In genomic region chr5:176481659-176482213, GRCh38 we compare ENCODE assay signal across 1 cellular context.
TF ChIP-seq lines count a peak whose summit lies in the region.

No MANE protein-coding gene starts in this region.

TF ChIP-seq in K562, 482 proteins besides CTCF, POLR2A, EP300 and RAD21 (continued from another document):
- TF ChIP-seq CHD7 (IDR thresholded peaks at IDR 0.05; ENCODE audit: low read depth, low read length) (no peak), MAFG (tag; conservative IDR thresholded peaks at IDR 0.05) (peak; percentile 86), ZNF592 (IDR thresholded peaks at IDR 0.05) (0 out of 2 replicates have a peak, but pooled peaks have one; percentile 49), ZNF3 (CRISPR knock-in tag; IDR thresholded peaks at IDR 0.05) (no peak), PKNOX1 (IDR thresholded peaks at IDR 0.05) (no peak), DPF2 (IDR thresholded peaks at IDR 0.05) (peak; percentile 75), ZBTB7A (IDR thresholded peaks at IDR 0.05; ENCODE audit: borderline replicate concordance, control insufficient read depth, low read depth, low read length) (peak; percentile 18; the same call in 1 of the 2 replicates), ATF7 (IDR thresholded peaks at IDR 0.05) (peak; percentile 21; the same call in 1 of the 2 replicates), SMARCC2 (IDR thresholded peaks at IDR 0.05; ENCODE audit: low read depth) (peak; percentile 18; the same call in 1 of the 2 replicates), MAFF (IDR thresholded peaks at IDR 0.05; ENCODE audit: low read length) (peak; percentile 89), RFX1 (IDR thresholded peaks at IDR 0.05) (no peak), FOXM1 (IDR thresholded peaks at IDR 0.05; ENCODE audit: low read depth) (peak; percentile 23; the same call in 1 of the 2 replicates), FOXM1 (CRISPR knock-in tag; IDR thresholded peaks at IDR 0.05; ENCODE audit: low read depth) (no peak), ESRRA (IDR thresholded peaks at IDR 0.05; ENCODE audit: borderline replicate concordance, low read depth) (peak; percentile 28; the same call in 1 of the 2 replicates), FOSL1 (tag; conservative IDR thresholded peaks at IDR 0.05) (peak; percentile 33; the same call in 1 of the 2 replicates), ATF3 (IDR thresholded peaks at IDR 0.05) (peak; percentile 54; the same call in 1 of the 2 replicates), ATF3 (CRISPR knock-in tag; conservative IDR thresholded peaks at IDR 0.05) (no peak), L3MBTL2 (IDR thresholded peaks at IDR 0.05) (peak; percentile 40; the same call in 1 of the 2 replicates), NFE2L1 (tag; IDR thresholded peaks at IDR 0.05; ENCODE audit: borderline replicate concordance, low read depth) (peak; percentile 79), MAFK (IDR thresholded peaks at IDR 0.05; ENCODE audit: low read length) (peak; percentile 85), PML (IDR thresholded peaks at IDR 0.05; ENCODE audit: low read length) (no peak), ZNF668 (CRISPR knock-in tag; IDR thresholded peaks at IDR 0.05) (no peak), ZBTB12 (CRISPR knock-in tag; IDR thresholded peaks at IDR 0.05) (no peak), XRCC3 (IDR thresholded peaks at IDR 0.05) (no peak), HIVEP1 (CRISPR knock-in tag; IDR thresholded peaks at IDR 0.05) (no peak), U2AF1 (optimal IDR thresholded peaks at IDR 0.05; ENCODE audit: low read depth, low read length) (no peak), BACH1 (tag; IDR thresholded peaks at IDR 0.05) (peak; percentile 71; the same call in 1 of the 2 replicates), RBM34 (IDR thresholded peaks at IDR 0.05; ENCODE audit: borderline replicate concordance, insufficient read depth, low read length) (no peak), C11orf30 (IDR thresholded peaks at IDR 0.05; ENCODE audit: low read depth) (peak; percentile 90), ZNF184 (CRISPR knock-in tag; IDR thresholded peaks at IDR 0.05) (no peak), ZNF316 (IDR thresholded peaks at IDR 0.05) (peak; percentile 97), FOXA3 (CRISPR knock-in tag; conservative IDR thresholded peaks at IDR 0.05 in 1 of 2, IDR thresholded peaks at IDR 0.05 in 1 of 2) (no peak)
